Comparison of ENCODE assay signal across 18 cellular contexts in genomic region chr20:17499041-17499440, GRCh38. TPM values are rescaled to one million over a fixed set of nuclear protein-coding genes. Genes with fewer than 3 reads are reported as not detected.
DNase-seq lines count a peak whose midpoint lies in the region; ATAC-seq and TF ChIP-seq lines count a peak whose summit lies in the region.
"Had no signal": no experiment of that assay in that cellular context is flagged by ENCODE, and none has a peak within 500 bp of the region (broad histone marks: within the 10 kb centered on the region; RNA-seq: fewer than 3 reads in every experiment).

No MANE protein-coding gene starts in this region.

- H3K4me3 ChIP-seq in mammary epithelial cell (replicated peaks in 1 of 3; ENCODE audit: insufficient read depth in 1 of 3, low read depth in 2 of 3, low read length in 3 of 3) (no peak overlapping the region), Caco-2 (ENCODE audit: low read depth, low read length) (no peak overlapping the region)
- H3K4me3 ChIP-seq: left ventricle myocardium inferior, right atrium auricular region had no signal

- TF ChIP-seq CTCF in mammary epithelial cell (conservative IDR thresholded peaks at IDR 0.05 in 1 of 2, IDR thresholded peaks at IDR 0.05 in 1 of 2; ENCODE audit: extremely low read depth in 1 of 2, insufficient read depth in 1 of 2, low read depth in 1 of 2, low read length in 2 of 2), result no peak
- TF ChIP-seq CTCF in Caco-2 (IDR thresholded peaks at IDR 0.05; ENCODE audit: insufficient read depth in 1 of 2, low read depth in 1 of 2, low read length in 1 of 2, severe bottlenecking in 1 of 2, unreplicated experiment in 1 of 2), result no peak

- no peak for ATAC-seq in HG03097 (IDR thresholded peaks at IDR 0.05; ENCODE audit: low FRiP score, unreplicated experiment)
- ATAC-seq: CD8-positive, alpha-beta T cell; stimulated activated naive B cell treated with anti-CD40 and anti-IgM and Interleukin-4, amounts not matched to agents 10 μg/mL and 1 μg/mL and 100 μg/mL, for 72 hours had no signal

- H3K4me2 ChIP-seq in mammary epithelial cell (ENCODE audit: insufficient read depth, low read depth, low read length), result no peak overlapping the region
- H3K4me2 ChIP-seq: KMS-11 had no signal

- H3K27ac ChIP-seq in mammary epithelial cell (ENCODE audit: insufficient read depth, low read depth, low read length), result no peak overlapping the region
- H3K27ac ChIP-seq: KMS-11, left ventricle myocardium inferior, right atrium auricular region had no signal

- BruUV-seq in mammary epithelial cell (replicated peaks; lab: Mats Ljungman, UMichigan), result no TSS peak
- BruUV-seq in Caco-2 (replicated peaks; lab: Mats Ljungman, UMichigan), result no TSS peak

- CTCF ChIA-PET in mammary epithelial cell (lab: Charles Lee; ENCODE audit: low non-redundant PET) (interaction anchor here (0.6 to 0.7 kb wide), 2 partner anchors 107 to 139 kb away, joined by 4 to 8 read pairs; no protein-coding TSS in a partner anchor), Caco-2 (lab: Charles Lee) (no interaction called here)
- CTCF ChIA-PET in activated CD4-positive, alpha-beta T cell treated with anti-CD3 and anti-CD28 coated beads, Interleukin-2, amount 10 ng/mL, durations not matched to agents 7 days and 5 days (lab: Charles Lee), result interaction anchor here (0.6 to 0.7 kb wide), 3 partner anchors 123 to 744 kb away, joined by 3 to 4 read pairs (median 4); no protein-coding TSS in a partner anchor

- WGBS in mammary epithelial cell (ENCODE audit: low coverage, missing lambda C conversion rate), result 39% methylated on average over 5 of the region's 5 CpGs

- H3K27me3 Mint-ChIP-seq in Caco-2 (ENCODE audit: insufficient read depth, unreplicated experiment), result no peaks in the 10 kb centered on the region
- peaks cover 14% of the 10 kb centered on the region for H3K27me3 Mint-ChIP-seq in activated CD4-positive, alpha-beta T cell treated with anti-CD3 and anti-CD28 coated beads, Interleukin-2, amount 10 ng/mL, durations not matched to agents 7 days and 5 days

- H3K27ac Mint-ChIP-seq in Caco-2 (ENCODE audit: unreplicated experiment), result no peak overlapping the region
- H3K27ac Mint-ChIP-seq in activated CD4-positive, alpha-beta T cell treated with anti-CD3 and anti-CD28 coated beads, Interleukin-2, amount 10 ng/mL, durations not matched to agents 7 days and 5 days, result no peak overlapping the region
- H3K27ac Mint-ChIP-seq: CD8-positive, alpha-beta T cell; stimulated activated naive B cell treated with anti-CD40 and anti-IgM and Interleukin-4, amounts not matched to agents 10 μg/mL and 1 μg/mL and 100 μg/mL, for 72 hours had no signal

- in situ Hi-C loops in mammary epithelial cell (cut with MboI; ENCODE audit: low sequenced_read_pairs in 2 of 2), result no loop called here

- H3K36me3 Mint-ChIP-seq in Caco-2 (ENCODE audit: insufficient read depth, unreplicated experiment), result no peaks in the 10 kb centered on the region
- H3K36me3 Mint-ChIP-seq in activated CD4-positive, alpha-beta T cell treated with anti-CD3 and anti-CD28 coated beads, Interleukin-2, amount 10 ng/mL, durations not matched to agents 7 days and 5 days (ENCODE audit: low read depth), result peaks cover 6% of the 10 kb centered on the region
- H3K36me3 Mint-ChIP-seq: CD8-positive, alpha-beta T cell; stimulated activated naive B cell treated with anti-CD40 and anti-IgM and Interleukin-4, amounts not matched to agents 10 μg/mL and 1 μg/mL and 100 μg/mL, for 72 hours had no signal

- no peaks in the 10 kb centered on the region for H4K20me1 ChIP-seq in mammary epithelial cell (ENCODE audit: insufficient read depth, low read length)

- H3K9me3 ChIP-seq in mammary epithelial cell (replicated peaks; ENCODE audit: insufficient read depth, low read length) (no peaks in the 10 kb centered on the region), Caco-2 (no peaks in the 10 kb centered on the region)
- H3K9me3 ChIP-seq: left ventricle myocardium inferior, right atrium auricular region had no signal

- no peaks in the 10 kb centered on the region for H3K36me3 ChIP-seq in mammary epithelial cell (ENCODE audit: insufficient read depth, low read length)
- H3K36me3 ChIP-seq in Caco-2 (ENCODE audit: control insufficient read depth, insufficient read depth, low read length), result no peaks in the 10 kb centered on the region
- H3K36me3 ChIP-seq: left ventricle myocardium inferior, right atrium auricular region had no signal

- POLR2A ChIA-PET in Caco-2 (lab: Charles Lee), result interaction anchor here (0.7 kb wide), 1 partner anchor 396 kb away, joined by 4 read pairs; no protein-coding TSS in a partner anchor
- POLR2A ChIA-PET in activated CD4-positive, alpha-beta T cell treated with anti-CD3 and anti-CD28 coated beads, Interleukin-2, amount 10 ng/mL, durations not matched to agents 7 days and 5 days (lab: Charles Lee), result no interaction called here

- DNase-seq in A172 (ENCODE audit: low spot score), result peak; percentile 14
- peak; percentile 57 for DNase-seq in HCEC 1CT
- peak; percentile 72 for DNase-seq in mammary epithelial cell
- DNase-seq in islet precursor cell, result peak; percentile 23
- DNase-seq in NCI-H1930 (lab: John Stamatoyannopoulos, UW), result no peak
- DNase-seq in Caco-2, result no peak
- no peak for DNase-seq in activated CD4-positive, alpha-beta T cell treated with anti-CD3 and anti-CD28 coated beads, Interleukin-2, amount 10 ng/mL, durations not matched to agents 7 days and 5 days
- DNase-seq: activated CD4-positive, alpha-beta T cell treated with anti-CD3 and anti-CD28 coated beads for 4 hours; activated CD8-positive, alpha-beta memory T cell treated with anti-CD3 and anti-CD28 coated beads, Interleukin-2, amount 50 U/mL, for 4 hours; activated gamma-delta T cell treated with Interleukin-2 at 50 U/mL for 16 hours; amygdala; DND-41; left ventricle myocardium inferior; stimulated activated naive B cell treated with anti-CD40 and anti-IgM and Interleukin-4, amounts not matched to agents 10 μg/mL and 1 μg/mL and 100 μg/mL, for 72 hours had no signal

- no peaks in the 10 kb centered on the region for H3K79me2 ChIP-seq in mammary epithelial cell (ENCODE audit: insufficient read depth, low read length)

- H2AFZ ChIP-seq in mammary epithelial cell (ENCODE audit: low read depth, low read length), result no peak overlapping the region

- dilution Hi-C loops in mammary epithelial cell (cut with HindIII; ENCODE audit: low sequenced_read_pairs), result no loop called here

- H3K4me3 Mint-ChIP-seq in Caco-2 (ENCODE audit: unreplicated experiment), result no peak overlapping the region
- H3K4me3 Mint-ChIP-seq in activated CD4-positive, alpha-beta T cell treated with anti-CD3 and anti-CD28 coated beads, Interleukin-2, amount 10 ng/mL, durations not matched to agents 7 days and 5 days, result no peak overlapping the region
- H3K4me3 Mint-ChIP-seq: CD8-positive, alpha-beta T cell; stimulated activated naive B cell treated with anti-CD40 and anti-IgM and Interleukin-4, amounts not matched to agents 10 μg/mL and 1 μg/mL and 100 μg/mL, for 72 hours had no signal

- peaks cover 7% of the 10 kb centered on the region for H3K9me3 Mint-ChIP-seq in Caco-2 (ENCODE audit: unreplicated experiment)
- no peaks in the 10 kb centered on the region for H3K9me3 Mint-ChIP-seq in activated CD4-positive, alpha-beta T cell treated with anti-CD3 and anti-CD28 coated beads, Interleukin-2, amount 10 ng/mL, durations not matched to agents 7 days and 5 days
- H3K9me3 Mint-ChIP-seq: CD8-positive, alpha-beta T cell; stimulated activated naive B cell treated with anti-CD40 and anti-IgM and Interleukin-4, amounts not matched to agents 10 μg/mL and 1 μg/mL and 100 μg/mL, for 72 hours had no signal

- intact Hi-C loops in mammary epithelial cell (cut with micrococcal nuclease), result no loop called here
- intact Hi-C loops in Caco-2 (cut with micrococcal nuclease; ENCODE audit: unreplicated experiment), result no loop called here

- H3K4me1 Mint-ChIP-seq in Caco-2 (ENCODE audit: low read depth, unreplicated experiment), result peaks cover under 1% of the 10 kb centered on the region
- peaks cover 21% of the 10 kb centered on the region for H3K4me1 Mint-ChIP-seq in activated CD4-positive, alpha-beta T cell treated with anti-CD3 and anti-CD28 coated beads, Interleukin-2, amount 10 ng/mL, durations not matched to agents 7 days and 5 days
- H3K4me1 Mint-ChIP-seq: stimulated activated naive B cell treated with anti-CD40 and anti-IgM and Interleukin-4, amounts not matched to agents 10 μg/mL and 1 μg/mL and 100 μg/mL, for 72 hours had no signal

- H3K27me3 ChIP-seq in mammary epithelial cell (ENCODE audit: insufficient read depth, low read length) (no peaks in the 10 kb centered on the region), Caco-2 (replicated peaks; ENCODE audit: control insufficient read depth, insufficient read depth, low read length) (no peaks in the 10 kb centered on the region)
- H3K27me3 ChIP-seq: right atrium auricular region had no signal

- H3K4me1 ChIP-seq in mammary epithelial cell (ENCODE audit: insufficient read depth, low read length), result peaks cover 23% of the 10 kb centered on the region
- no peaks in the 10 kb centered on the region for H3K4me1 ChIP-seq in Caco-2
- H3K4me1 ChIP-seq: right atrium auricular region had no signal

- no peak overlapping the region for H3K9ac ChIP-seq in mammary epithelial cell (ENCODE audit: insufficient read depth, low read length)
- H3K9ac ChIP-seq: KMS-11 had no signal

RNA-seq across cellular contexts. Expression of gene BFSP1, which starts 32.1 kb away (rescaled TPM):
- 8.3 and 9.7 TPM in 2 replicates for total RNA-seq in A172 (2014; rRNA removed; shearing (Covaris generic))
- total RNA-seq in mammary epithelial cell, result 1 to 10 TPM; 1.3 to 3.2 TPM
- polyA plus RNA-seq in mammary epithelial cell, result 2.2 TPM
- not detected for polyA minus RNA-seq in mammary epithelial cell
- 20.4 and 22.7 TPM in 2 replicates for total RNA-seq in Caco-2 (2022)
- 1 to 10 TPM; 2.0 to 2.2 TPM for total RNA-seq in activated CD4-positive, alpha-beta T cell treated with anti-CD3 and anti-CD28 coated beads, Interleukin-2, amount 10 ng/mL, durations not matched to agents 7 days and 5 days

Comparison
In these comparisons a context has a peak if more than half of its experiments do, and no peak if none do; other contexts are left out.
1. DNase-seq: peak in A172 (single experiment), HCEC 1CT (single experiment), mammary epithelial cell (single experiment) and islet precursor cell (single experiment); none in NCI-H1930 (0 of 2), Caco-2 (0 of 2) and activated CD4-positive, alpha-beta T cell treated with anti-CD3 and anti-CD28 coated beads, Interleukin-2, amount 10 ng/mL, durations not matched to agents 7 days and 5 days (single experiment).